ENCODE assay signal across 8 cellular contexts in genomic region chr16:47461598-47462266, GRCh38. TPM values are rescaled to one million over a fixed set of nuclear protein-coding genes. Genes with fewer than 3 reads are reported as not detected.
A peak's percentile ranks its signal among the peaks of the same experiment; 100 is the strongest.
DNase-seq lines count a peak whose midpoint lies in the region; ATAC-seq and TF ChIP-seq lines count a peak whose summit lies in the region.

No MANE protein-coding gene starts in this region.

- H3K4me2 ChIP-seq in KMS-11 = peak overlapping the region; percentile 63

- peaks cover 25% of the 10 kb centered on the region for H3K4me1 ChIP-seq in KMS-11 (ENCODE audit: low read depth, poor library complexity, severe bottlenecking)

- intact Hi-C loops in activated B cell treated with CpG ODN at 0.5 μM for 24 hours (cut with micrococcal nuclease) = loop anchor here (1.0 to 10.0 kb wide), 10 partner anchors 19 to 777 kb away; partner anchors contain the start of genes DNAJA2, NETO2, ORC6 and VPS35

- CTCF ChIA-PET in activated B cell treated with CpG ODN at 0.5 μM for 24 hours (lab: Charles Lee) = interaction anchor here (0.8 to 2.6 kb wide), 7 partner anchors 19 to 594 kb away, joined by 3 to 15 read pairs (median 3); partner anchors contain the start of gene NETO2

- H2AFZ ChIP-seq in KMS-11 (ENCODE audit: low read depth) = peak overlapping the region; percentile 80

- POLR2A ChIA-PET in activated B cell treated with CpG ODN at 0.5 μM for 24 hours (lab: Charles Lee) = interaction anchor here (0.7 to 4.5 kb wide), 18 partner anchors 19 to 1148 kb away, joined by 3 to 97 read pairs (median 4); partner anchors contain the start of genes C16orf87, DNAJA2 and N4BP1

- peaks cover 37% of the 10 kb centered on the region; the same call in 1 of the 2 replicates for H3K79me2 ChIP-seq in KMS-11 (ENCODE audit: insufficient read depth, low read depth)

- no peaks in the 10 kb centered on the region for H3K27me3 ChIP-seq in KMS-11 (ENCODE audit: insufficient read depth, low read depth)

- no peak overlapping the region for H3K4me3 ChIP-seq in KMS-11 (IDR thresholded peaks at IDR 0.05; ENCODE audit: insufficient read depth, low read depth, low read length)
- peak overlapping the region; percentile 98 for H3K4me3 ChIP-seq in fibroblast of pulmonary artery (replicated peaks; ENCODE audit: low read depth, low read length)

- peak overlapping the region; percentile 96 for H3K27ac Mint-ChIP-seq in activated B cell treated with CpG ODN at 0.5 μM for 24 hours
- peak overlapping the region; percentile 91 to 96 for H3K27ac Mint-ChIP-seq in natural killer cell treated with Interleukin-12 subunit alpha and Interleukin-12 subunit beta and Interleukin-15 and Interleukin-18, amount 100 ng/mL, for 72 hours

- H3K9me3 Mint-ChIP-seq in activated B cell treated with CpG ODN at 0.5 μM for 24 hours = no peaks in the 10 kb centered on the region
- no peaks in the 10 kb centered on the region for H3K9me3 Mint-ChIP-seq in natural killer cell treated with Interleukin-12 subunit alpha and Interleukin-12 subunit beta and Interleukin-15 and Interleukin-18, amount 100 ng/mL, for 72 hours

- peaks cover 37% of the 10 kb centered on the region for H3K36me3 Mint-ChIP-seq in activated B cell treated with CpG ODN at 0.5 μM for 24 hours (ENCODE audit: low read depth)
- H3K36me3 Mint-ChIP-seq in natural killer cell treated with Interleukin-12 subunit alpha and Interleukin-12 subunit beta and Interleukin-15 and Interleukin-18, amount 100 ng/mL, for 72 hours = peaks cover 20% of the 10 kb centered on the region

- peak; percentile 31 for ATAC-seq in GM19023 (IDR thresholded peaks at IDR 0.05; ENCODE audit: unreplicated experiment)
- no peak for ATAC-seq in activated B cell treated with CpG ODN at 0.5 μM for 24 hours (ENCODE audit: low read depth)
- peak in 1 of 2 donors; percentile 1 for ATAC-seq in natural killer cell treated with Interleukin-12 subunit alpha and Interleukin-12 subunit beta and Interleukin-15 and Interleukin-18, amount 100 ng/mL, for 72 hours

- no peaks in the 10 kb centered on the region for H4K20me1 ChIP-seq in KMS-11 (ENCODE audit: insufficient read depth)

- peak overlapping the region; percentile 98 for H3K4me3 Mint-ChIP-seq in activated B cell treated with CpG ODN at 0.5 μM for 24 hours
- H3K4me3 Mint-ChIP-seq in natural killer cell treated with Interleukin-12 subunit alpha and Interleukin-12 subunit beta and Interleukin-15 and Interleukin-18, amount 100 ng/mL, for 72 hours = peak overlapping the region; percentile 96

- no peaks in the 10 kb centered on the region for H3K36me3 ChIP-seq in KMS-11 (ENCODE audit: insufficient read depth)

- H3K9ac ChIP-seq in KMS-11 = peak overlapping the region; percentile 79

- peaks cover 75% of the 10 kb centered on the region for H3K4me1 Mint-ChIP-seq in activated B cell treated with CpG ODN at 0.5 μM for 24 hours
- peaks cover 34 to 49% of the 10 kb centered on the region in 2 donors for H3K4me1 Mint-ChIP-seq in natural killer cell treated with Interleukin-12 subunit alpha and Interleukin-12 subunit beta and Interleukin-15 and Interleukin-18, amount 100 ng/mL, for 72 hours (ENCODE audit: low read depth in 2 of 2)

- DNase-seq in CMK (ENCODE audit: low read depth) (peak; percentile 49), activated B cell treated with CpG ODN at 0.5 μM for 24 hours (no peak), fibroblast of pulmonary artery (ENCODE audit: low read depth) (peak; percentile 59), NCI-H1436 (lab: John Stamatoyannopoulos, UW) (no peak), cortex of kidney (lab: John Stamatoyannopoulos, UW) (no peak)
- no peak for DNase-seq in natural killer cell treated with Interleukin-12 subunit alpha and Interleukin-12 subunit beta and Interleukin-15 and Interleukin-18, amount 100 ng/mL, for 72 hours (ENCODE audit: low spot score)

- TF ChIP-seq CTCF in KMS-11 (conservative IDR thresholded peaks at IDR 0.05; ENCODE audit: low read depth, low read length) (no peak), activated B cell treated with CpG ODN at 0.5 μM for 24 hours (IDR thresholded peaks at IDR 0.05) (no peak), fibroblast of pulmonary artery (IDR thresholded peaks at IDR 0.05; ENCODE audit: low read length, missing control alignments) (no peak)

- no peaks in the 10 kb centered on the region for H3K27me3 Mint-ChIP-seq in activated B cell treated with CpG ODN at 0.5 μM for 24 hours
- H3K27me3 Mint-ChIP-seq in natural killer cell treated with Interleukin-12 subunit alpha and Interleukin-12 subunit beta and Interleukin-15 and Interleukin-18, amount 100 ng/mL, for 72 hours = no peaks in the 10 kb centered on the region

- peak overlapping the region; percentile 96 for H3K27ac ChIP-seq in KMS-11

RNA-seq across cellular contexts. Expression of gene PHKB, which starts 0.6 kb away (rescaled TPM):
- total RNA-seq in activated B cell treated with CpG ODN at 0.5 μM for 24 hours = 94.8 and 110 TPM in 2 replicates
- total RNA-seq in natural killer cell treated with Interleukin-12 subunit alpha and Interleukin-12 subunit beta and Interleukin-15 and Interleukin-18, amount 100 ng/mL, for 72 hours = 10 to 100 TPM; 32.7 to 46.7 TPM

RNA-seq across cellular contexts. Expression of gene ITFG1, which starts 0.9 kb away (rescaled TPM):
- 23.8 and 30.9 TPM in 2 replicates for total RNA-seq in activated B cell treated with CpG ODN at 0.5 μM for 24 hours
- total RNA-seq in natural killer cell treated with Interleukin-12 subunit alpha and Interleukin-12 subunit beta and Interleukin-15 and Interleukin-18, amount 100 ng/mL, for 72 hours = 10 to 100 TPM; 26.9 to 31.8 TPM

Comparison
In these comparisons a context has a peak if more than half of its experiments do, and no peak if none do; other contexts are left out.
1. DNase-seq: peak in CMK (single experiment) and fibroblast of pulmonary artery (single experiment); none in activated B cell treated with CpG ODN at 0.5 μM for 24 hours (single experiment), natural killer cell treated with Interleukin-12 subunit alpha and Interleukin-12 subunit beta and Interleukin-15 and Interleukin-18, amount 100 ng/mL, for 72 hours (single experiment), NCI-H1436 (single experiment) and cortex of kidney (single experiment).